Comparison of ENCODE assay signal across 1 cellular context in the genomic region with DNA sequence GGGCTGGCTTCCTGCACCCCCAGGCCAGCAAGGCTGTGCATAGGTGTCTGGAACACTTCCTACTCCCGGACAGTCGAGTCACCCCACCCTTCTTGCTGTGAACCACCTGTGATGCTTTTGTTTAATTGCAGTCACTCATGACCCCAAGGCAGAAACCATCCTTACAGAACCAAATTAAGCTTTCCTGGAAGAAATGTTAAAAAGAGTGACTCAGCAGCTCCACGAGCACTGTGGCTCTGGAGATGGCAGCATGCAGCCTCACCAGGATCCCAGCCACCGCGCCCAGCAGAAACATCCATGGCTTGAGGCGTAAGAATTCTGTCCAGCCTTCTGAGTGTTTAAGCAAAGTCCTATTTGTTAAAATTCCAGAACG.
TF ChIP-seq lines count a peak whose summit lies in the region.

No MANE protein-coding gene starts in this region.

TF ChIP-seq in GM23338, 12 proteins besides CTCF, POLR2A, EP300 and RAD21 (continued from another document):
- TF ChIP-seq ZNF331 (CRISPR knock-in tag; IDR thresholded peaks at IDR 0.05; ENCODE audit: low read depth) = no peak
- TF ChIP-seq, protein P1, sequence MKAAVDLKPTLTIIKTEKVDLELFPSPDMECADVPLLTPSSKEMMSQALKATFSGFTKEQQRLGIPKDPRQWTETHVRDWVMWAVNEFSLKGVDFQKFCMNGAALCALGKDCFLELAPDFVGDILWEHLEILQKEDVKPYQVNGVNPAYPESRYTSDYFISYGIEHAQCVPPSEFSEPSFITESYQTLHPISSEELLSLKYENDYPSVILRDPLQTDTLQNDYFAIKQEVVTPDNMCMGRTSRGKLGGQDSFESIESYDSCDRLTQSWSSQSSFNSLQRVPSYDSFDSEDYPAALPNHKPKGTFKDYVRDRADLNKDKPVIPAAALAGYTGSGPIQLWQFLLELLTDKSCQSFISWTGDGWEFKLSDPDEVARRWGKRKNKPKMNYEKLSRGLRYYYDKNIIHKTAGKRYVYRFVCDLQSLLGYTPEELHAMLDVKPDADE (IDR thresholded peaks at IDR 0.05) = no peak
- TF ChIP-seq, protein P2, sequence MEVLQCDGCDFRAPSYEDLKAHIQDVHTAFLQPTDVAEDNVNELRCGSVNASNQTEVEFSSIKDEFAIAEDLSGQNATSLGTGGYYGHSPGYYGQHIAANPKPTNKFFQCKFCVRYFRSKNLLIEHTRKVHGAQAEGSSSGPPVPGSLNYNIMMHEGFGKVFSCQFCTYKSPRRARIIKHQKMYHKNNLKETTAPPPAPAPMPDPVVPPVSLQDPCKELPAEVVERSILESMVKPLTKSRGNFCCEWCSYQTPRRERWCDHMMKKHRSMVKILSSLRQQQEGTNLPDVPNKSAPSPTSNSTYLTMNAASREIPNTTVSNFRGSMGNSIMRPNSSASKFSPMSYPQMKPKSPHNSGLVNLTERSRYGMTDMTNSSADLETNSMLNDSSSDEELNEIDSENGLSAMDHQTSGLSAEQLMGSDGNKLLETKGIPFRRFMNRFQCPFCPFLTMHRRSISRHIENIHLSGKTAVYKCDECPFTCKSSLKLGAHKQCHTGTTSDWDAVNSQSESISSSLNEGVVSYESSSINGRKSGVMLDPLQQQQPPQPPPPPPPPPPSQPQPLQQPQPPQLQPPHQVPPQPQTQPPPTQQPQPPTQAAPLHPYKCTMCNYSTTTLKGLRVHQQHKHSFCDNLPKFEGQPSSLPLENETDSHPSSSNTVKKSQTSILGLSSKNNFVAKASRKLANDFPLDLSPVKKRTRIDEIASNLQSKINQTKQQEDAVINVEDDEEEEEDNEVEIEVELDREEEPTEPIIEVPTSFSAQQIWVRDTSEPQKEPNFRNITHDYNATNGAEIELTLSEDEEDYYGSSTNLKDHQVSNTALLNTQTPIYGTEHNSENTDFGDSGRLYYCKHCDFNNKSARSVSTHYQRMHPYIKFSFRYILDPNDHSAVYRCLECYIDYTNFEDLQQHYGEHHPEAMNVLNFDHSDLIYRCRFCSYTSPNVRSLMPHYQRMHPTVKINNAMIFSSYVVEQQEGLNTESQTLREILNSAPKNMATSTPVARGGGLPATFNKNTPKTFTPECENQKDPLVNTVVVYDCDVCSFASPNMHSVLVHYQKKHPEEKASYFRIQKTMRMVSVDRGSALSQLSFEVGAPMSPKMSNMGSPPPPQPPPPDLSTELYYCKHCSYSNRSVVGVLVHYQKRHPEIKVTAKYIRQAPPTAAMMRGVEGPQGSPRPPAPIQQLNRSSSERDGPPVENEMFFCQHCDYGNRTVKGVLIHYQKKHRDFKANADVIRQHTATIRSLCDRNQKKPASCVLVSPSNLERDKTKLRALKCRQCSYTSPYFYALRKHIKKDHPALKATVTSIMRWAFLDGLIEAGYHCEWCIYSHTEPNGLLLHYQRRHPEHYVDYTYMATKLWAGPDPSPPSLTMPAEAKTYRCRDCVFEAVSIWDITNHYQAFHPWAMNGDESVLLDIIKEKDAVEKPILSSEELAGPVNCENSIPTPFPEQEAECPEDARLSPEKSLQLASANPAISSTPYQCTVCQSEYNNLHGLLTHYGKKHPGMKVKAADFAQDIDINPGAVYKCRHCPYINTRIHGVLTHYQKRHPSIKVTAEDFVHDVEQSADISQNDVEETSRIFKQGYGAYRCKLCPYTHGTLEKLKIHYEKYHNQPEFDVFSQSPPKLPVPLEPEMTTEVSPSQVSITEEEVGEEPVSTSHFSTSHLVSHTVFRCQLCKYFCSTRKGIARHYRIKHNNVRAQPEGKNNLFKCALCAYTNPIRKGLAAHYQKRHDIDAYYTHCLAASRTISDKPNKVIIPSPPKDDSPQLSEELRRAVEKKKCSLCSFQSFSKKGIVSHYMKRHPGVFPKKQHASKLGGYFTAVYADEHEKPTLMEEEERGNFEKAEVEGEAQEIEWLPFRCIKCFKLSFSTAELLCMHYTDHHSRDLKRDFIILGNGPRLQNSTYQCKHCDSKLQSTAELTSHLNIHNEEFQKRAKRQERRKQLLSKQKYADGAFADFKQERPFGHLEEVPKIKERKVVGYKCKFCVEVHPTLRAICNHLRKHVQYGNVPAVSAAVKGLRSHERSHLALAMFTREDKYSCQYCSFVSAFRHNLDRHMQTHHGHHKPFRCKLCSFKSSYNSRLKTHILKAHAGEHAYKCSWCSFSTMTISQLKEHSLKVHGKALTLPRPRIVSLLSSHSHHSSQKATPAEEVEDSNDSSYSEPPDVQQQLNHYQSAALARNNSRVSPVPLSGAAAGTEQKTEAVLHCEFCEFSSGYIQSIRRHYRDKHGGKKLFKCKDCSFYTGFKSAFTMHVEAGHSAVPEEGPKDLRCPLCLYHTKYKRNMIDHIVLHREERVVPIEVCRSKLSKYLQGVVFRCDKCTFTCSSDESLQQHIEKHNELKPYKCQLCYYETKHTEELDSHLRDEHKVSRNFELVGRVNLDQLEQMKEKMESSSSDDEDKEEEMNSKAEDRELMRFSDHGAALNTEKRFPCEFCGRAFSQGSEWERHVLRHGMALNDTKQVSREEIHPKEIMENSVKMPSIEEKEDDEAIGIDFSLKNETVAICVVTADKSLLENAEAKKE (CRISPR knock-in tag; IDR thresholded peaks at IDR 0.05) = no peak
- TF ChIP-seq EZH2phosphoT487 (IDR thresholded peaks at IDR 0.05; ENCODE audit: unreplicated experiment) = no peak
- TF ChIP-seq JUNB (IDR thresholded peaks at IDR 0.05; ENCODE audit: unreplicated experiment) = no peak
- no peak for TF ChIP-seq NANOG (IDR thresholded peaks at IDR 0.05; ENCODE audit: borderline replicate concordance)
- TF ChIP-seq EZH2 (IDR thresholded peaks at IDR 0.05; ENCODE audit: low read depth, unreplicated experiment) = no peak
- TF ChIP-seq POLR2AphosphoS5 (IDR thresholded peaks at IDR 0.05; ENCODE audit: low read depth) = no peak
- no peak for TF ChIP-seq CREB1 (CRISPR knock-in tag; IDR thresholded peaks at IDR 0.05; ENCODE audit: low read depth)
- TF ChIP-seq, protein P3, sequence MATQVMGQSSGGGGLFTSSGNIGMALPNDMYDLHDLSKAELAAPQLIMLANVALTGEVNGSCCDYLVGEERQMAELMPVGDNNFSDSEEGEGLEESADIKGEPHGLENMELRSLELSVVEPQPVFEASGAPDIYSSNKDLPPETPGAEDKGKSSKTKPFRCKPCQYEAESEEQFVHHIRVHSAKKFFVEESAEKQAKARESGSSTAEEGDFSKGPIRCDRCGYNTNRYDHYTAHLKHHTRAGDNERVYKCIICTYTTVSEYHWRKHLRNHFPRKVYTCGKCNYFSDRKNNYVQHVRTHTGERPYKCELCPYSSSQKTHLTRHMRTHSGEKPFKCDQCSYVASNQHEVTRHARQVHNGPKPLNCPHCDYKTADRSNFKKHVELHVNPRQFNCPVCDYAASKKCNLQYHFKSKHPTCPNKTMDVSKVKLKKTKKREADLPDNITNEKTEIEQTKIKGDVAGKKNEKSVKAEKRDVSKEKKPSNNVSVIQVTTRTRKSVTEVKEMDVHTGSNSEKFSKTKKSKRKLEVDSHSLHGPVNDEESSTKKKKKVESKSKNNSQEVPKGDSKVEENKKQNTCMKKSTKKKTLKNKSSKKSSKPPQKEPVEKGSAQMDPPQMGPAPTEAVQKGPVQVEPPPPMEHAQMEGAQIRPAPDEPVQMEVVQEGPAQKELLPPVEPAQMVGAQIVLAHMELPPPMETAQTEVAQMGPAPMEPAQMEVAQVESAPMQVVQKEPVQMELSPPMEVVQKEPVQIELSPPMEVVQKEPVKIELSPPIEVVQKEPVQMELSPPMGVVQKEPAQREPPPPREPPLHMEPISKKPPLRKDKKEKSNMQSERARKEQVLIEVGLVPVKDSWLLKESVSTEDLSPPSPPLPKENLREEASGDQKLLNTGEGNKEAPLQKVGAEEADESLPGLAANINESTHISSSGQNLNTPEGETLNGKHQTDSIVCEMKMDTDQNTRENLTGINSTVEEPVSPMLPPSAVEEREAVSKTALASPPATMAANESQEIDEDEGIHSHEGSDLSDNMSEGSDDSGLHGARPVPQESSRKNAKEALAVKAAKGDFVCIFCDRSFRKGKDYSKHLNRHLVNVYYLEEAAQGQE (IDR thresholded peaks at IDR 0.05; ENCODE audit: unreplicated experiment) = no peak
TF ChIP-seq in GM23338: peak in this region for 0.
